In genomic region chr1:150528997-150529396, GRCh38 we compare ENCODE assay signal across 14 cellular contexts. TPM values are rescaled to one million over a fixed set of nuclear protein-coding genes. Genes with fewer than 3 reads are reported as not detected.
DNase-seq lines count a peak whose midpoint lies in the region; ATAC-seq, FAIRE-seq and TF ChIP-seq lines count a peak whose summit lies in the region.
"Had no signal": no experiment of that assay in that cellular context is flagged by ENCODE, and none has a peak within 500 bp of the region (broad histone marks: within the 10 kb centered on the region; RNA-seq: fewer than 3 reads in every experiment).

No MANE protein-coding gene starts in this region.

- intact Hi-C loops in pancreas (cut with DNase I) = no loop called here

- ATAC-seq in pancreas = peak; percentile 68 to 79 (median 70)
- ATAC-seq: naive thymus-derived CD8-positive, alpha-beta T cell had no signal

- 6 to 10% methylated on average over 4 of the region's 4 CpGs for WGBS in pancreas, 2 donors
- WGBS in suprapubic skin = 44% methylated on average over 4 of the region's 4 CpGs

- no peak for FAIRE-seq in pancreas (lab: Jason Lieb, UNC)

- TF ChIP-seq CTCF in fibroblast of villous mesenchyme (IDR thresholded peaks at IDR 0.05; ENCODE audit: insufficient read depth, low read depth, low read length) = no peak
- TF ChIP-seq CTCF in pancreas (IDR thresholded peaks at IDR 0.05) = no peak
- TF ChIP-seq CTCF in suprapubic skin (IDR thresholded peaks at IDR 0.05) = no peak

- no peak overlapping the region for H3K4me3 ChIP-seq in fibroblast of villous mesenchyme (ENCODE audit: low read depth, low read length)
- H3K4me3 ChIP-seq in pancreas = no peak overlapping the region
- no peak overlapping the region for H3K4me3 ChIP-seq in suprapubic skin

- H3K9me3 ChIP-seq in pancreas (no peaks in the 10 kb centered on the region), suprapubic skin (no peaks in the 10 kb centered on the region)

- H3K36me3 ChIP-seq in pancreas (no peaks in the 10 kb centered on the region), suprapubic skin (no peaks in the 10 kb centered on the region)
- H3K36me3 ChIP-seq: brain microvascular endothelial cell had no signal

- TF ChIP-seq EP300 in suprapubic skin (IDR thresholded peaks at IDR 0.05) = no peak

- DNase-seq in HCEC 1CT = peak; percentile 85
- DNase-seq in amniotic epithelial cell (ENCODE audit: low read depth) = peak; percentile 89
- peak; percentile 87 for DNase-seq in fibroblast of villous mesenchyme (ENCODE audit: low read depth)
- DNase-seq in pancreas = peak in 1 of 6 donors; percentile 38
- no peak for DNase-seq in stimulated activated CD4-positive, alpha-beta T cell treated with anti-CD3 and anti-CD28 coated beads, Interleukin-2, amount 100 ng/mL, for 48 hours
- DNase-seq in KG1 (lab: John Stamatoyannopoulos, UW) = no peak
- DNase-seq in suprapubic skin (ENCODE audit: low spot score in 2 of 2) = no peak
- DNase-seq in NCI-H1436 treated with DMSO at 0.1 percent for 48 hours (lab: John Stamatoyannopoulos, UW) = no peak
- DNase-seq: CD4-positive, alpha-beta T cell; naive thymus-derived CD8-positive, alpha-beta T cell; NCI-H1436; T-helper 9 cell had no signal

- no peaks in the 10 kb centered on the region for H3K27me3 ChIP-seq in pancreas
- H3K27me3 ChIP-seq in suprapubic skin = no peaks in the 10 kb centered on the region
- H3K27me3 ChIP-seq: brain microvascular endothelial cell had no signal

- no peak for TF ChIP-seq POLR2A in suprapubic skin (IDR thresholded peaks at IDR 0.05)

- H3K4me1 ChIP-seq in pancreas (peaks cover 3 to 13% (median 10%) of the 10 kb centered on the region in 3 donors), suprapubic skin (peaks cover 7% of the 10 kb centered on the region)

- H3K27ac ChIP-seq in pancreas = peak overlapping the region; percentile 3 to 83 (median 64)
- H3K27ac ChIP-seq in suprapubic skin = no peak overlapping the region
- H3K27ac ChIP-seq: brain microvascular endothelial cell had no signal

RNA-seq across cellular contexts. Expression of gene FALEC, which starts 13.4 kb away (rescaled TPM):
- 0.64 and 1.3 TPM in 2 replicates for total RNA-seq in fibroblast of villous mesenchyme
- not detected for total RNA-seq in pancreas
- not detected for polyA plus RNA-seq in pancreas
- total RNA-seq in suprapubic skin = not detected
- total RNA-seq: CD4-positive, alpha-beta T cell had no signal

RNA-seq across cellular contexts. Expression of gene ADAMTSL4, which starts 20.2 kb away (rescaled TPM):
- total RNA-seq in fibroblast of villous mesenchyme (2.9 and 8.6 TPM in 2 replicates), pancreas (1 to 10 TPM; 1.3 to 6.2 (median 3.0) TPM), suprapubic skin (10 to 100 TPM in 3 of 4 donors, 1 to 10 TPM in 1; 7.2 to 22.7 (median 18.0) TPM)
- polyA plus RNA-seq in pancreas = 1 to 10 TPM; 3.5 to 8.0 TPM
- total RNA-seq: OCI-LY7 had no signal

RNA-seq across cellular contexts. Expression of gene ECM1, which starts 21.1 kb away (rescaled TPM):
- total RNA-seq in fibroblast of villous mesenchyme (20.3 and 24.5 TPM in 2 replicates), pancreas (1 to 10 TPM in 4 of 6 donors, under 1 TPM in 2; 0.63 to 5.6 (median 1.8) TPM), suprapubic skin (10 to 100 TPM; 20.8 to 60.7 (median 44.1) TPM)
- 1 to 10 TPM; 2.6 to 6.1 TPM for polyA plus RNA-seq in pancreas

RNA-seq across cellular contexts. Expression of gene TARS2, which starts 41.8 kb away (rescaled TPM):
- total RNA-seq in fibroblast of villous mesenchyme (17.3 and 18.4 TPM in 2 replicates), pancreas (10 to 100 TPM in 2 of 6 donors, 1 to 10 TPM in 4; 6.9 to 12.1 (median 8.2) TPM), suprapubic skin (10 to 100 TPM; 13.7 to 29.1 (median 20.9) TPM)
- polyA plus RNA-seq in pancreas = 10 to 100 TPM; 11.3 to 13.6 TPM

RNA-seq across cellular contexts. Expression of gene MCL1, which starts 50.4 kb away (rescaled TPM):
- total RNA-seq in fibroblast of villous mesenchyme (218 and 272 TPM in 2 replicates), pancreas (100 to 1,000 TPM in 3 of 6 donors, 10 to 100 TPM in 3; 91.6 to 163 (median 108) TPM), suprapubic skin (100 to 1,000 TPM; 211 to 307 (median 270) TPM)
- polyA plus RNA-seq in pancreas = 10 to 100 TPM; 69.2 to 95.7 TPM

Comparison
In these comparisons a context has a peak if more than half of its experiments do, and no peak if none do; other contexts are left out.
1. DNase-seq: peak in HCEC 1CT (single experiment), amniotic epithelial cell (single experiment) and fibroblast of villous mesenchyme (single experiment); none in stimulated activated CD4-positive, alpha-beta T cell treated with anti-CD3 and anti-CD28 coated beads, Interleukin-2, amount 100 ng/mL, for 48 hours (0 of 2), KG1 (single experiment), suprapubic skin (0 of 2) and NCI-H1436 treated with DMSO at 0.1 percent for 48 hours (single experiment).